In the genomic region with DNA sequence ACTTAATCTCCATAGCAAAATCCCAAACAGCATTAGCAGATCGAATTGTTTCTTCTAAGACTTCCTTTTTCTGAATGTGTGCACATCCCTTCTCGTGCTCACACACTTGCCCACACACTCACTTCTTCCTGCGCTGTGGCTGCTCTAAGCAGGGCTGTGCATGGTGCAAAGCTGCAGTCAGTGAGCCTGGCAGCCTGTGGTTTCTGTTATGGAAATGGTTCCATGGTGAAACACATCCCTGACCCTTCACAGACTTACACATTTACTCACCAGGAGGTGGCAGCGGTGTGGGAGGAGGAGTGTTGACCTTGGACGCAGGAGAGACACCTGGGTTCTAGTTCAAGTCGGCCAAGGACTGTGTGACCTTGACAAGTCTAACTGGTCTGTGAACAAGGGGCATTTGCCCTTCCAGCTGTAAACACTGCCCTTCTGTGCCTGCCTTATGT, we compare ENCODE assay signal across 9 cellular contexts. TPM values are rescaled to one million over a fixed set of nuclear protein-coding genes. Genes with fewer than 3 reads are reported as not detected.
DNase-seq lines count a peak whose midpoint lies in the region; ATAC-seq and TF ChIP-seq lines count a peak whose summit lies in the region.
"Had no signal": no experiment of that assay in that cellular context is flagged by ENCODE, and none has a peak within 500 bp of the region (broad histone marks: within the 10 kb centered on the region; RNA-seq: fewer than 3 reads in every experiment).

No MANE protein-coding gene starts in this region.

- no peak overlapping the region for H3K18ac ChIP-seq in neuronal stem cell (ENCODE audit: low read length)

- H3K4me3 ChIP-seq in neuronal stem cell (ENCODE audit: low read length in 2 of 2), result no peak overlapping the region

- H3K36me3 Mint-ChIP-seq in activated CD4-positive, alpha-beta T cell treated with anti-CD3 and anti-CD28 coated beads, Interleukin-2, amount 10 ng/mL, durations not matched to agents 24 days and 14 days (ENCODE audit: low read depth), result no peaks in the 10 kb centered on the region
- no peaks in the 10 kb centered on the region for H3K36me3 Mint-ChIP-seq in activated B cell treated with CpG ODN at 0.5 μM for 24 hours (ENCODE audit: low read depth)
- H3K36me3 Mint-ChIP-seq in immature natural killer cell, result no peaks in the 10 kb centered on the region
- H3K36me3 Mint-ChIP-seq: activated naive CD8-positive, alpha-beta T cell had no signal

- no peak overlapping the region for H2BK15ac ChIP-seq in neuronal stem cell (ENCODE audit: low read length)

- no peaks in the 10 kb centered on the region for H3K9me3 ChIP-seq in neuronal stem cell (replicated peaks in 1 of 2; ENCODE audit: control insufficient read depth in 2 of 2, insufficient read depth in 1 of 2, low read depth in 1 of 2, low read length in 2 of 2)

- H3K4ac ChIP-seq in neuronal stem cell (ENCODE audit: low read length), result no peak overlapping the region

- H2BK5ac ChIP-seq in neuronal stem cell (ENCODE audit: low read length), result no peak overlapping the region

- no peak overlapping the region for H3K23ac ChIP-seq in neuronal stem cell (ENCODE audit: low read depth, low read length, poor library complexity)

- CTCF ChIA-PET in activated B cell treated with CpG ODN at 0.5 μM for 24 hours (lab: Charles Lee), result interaction anchor here (0.6 kb wide), 1 partner anchor 116 kb away, joined by 3 read pairs; no protein-coding TSS in a partner anchor

- H4K8ac ChIP-seq in neuronal stem cell (ENCODE audit: low read depth, low read length), result no peak overlapping the region

- peak overlapping the region; percentile 2 for H3K27ac Mint-ChIP-seq in activated CD4-positive, alpha-beta T cell treated with anti-CD3 and anti-CD28 coated beads, Interleukin-2, amount 10 ng/mL, durations not matched to agents 24 days and 14 days
- H3K27ac Mint-ChIP-seq in activated B cell treated with CpG ODN at 0.5 μM for 24 hours (peak overlapping the region; percentile 41), immature natural killer cell (peak overlapping the region; percentile 2 to 67 (median 56))
- H3K27ac Mint-ChIP-seq: activated naive CD8-positive, alpha-beta T cell had no signal

- intact Hi-C loops in activated CD4-positive, alpha-beta T cell treated with anti-CD3 and anti-CD28 coated beads, Interleukin-2, amount 10 ng/mL, durations not matched to agents 24 days and 14 days (cut with micrococcal nuclease), result loop anchor here (5.0 kb wide), 3 partner anchors 123 to 188 kb away; a partner anchor contains a TSS
- intact Hi-C loops in activated B cell treated with CpG ODN at 0.5 μM for 24 hours (cut with micrococcal nuclease), result loop anchor here (5.0 kb wide), 1 partner anchor 288 kb away; no protein-coding TSS in a partner anchor

- no peaks in the 10 kb centered on the region for H3K27me3 Mint-ChIP-seq in activated CD4-positive, alpha-beta T cell treated with anti-CD3 and anti-CD28 coated beads, Interleukin-2, amount 10 ng/mL, durations not matched to agents 24 days and 14 days
- H3K27me3 Mint-ChIP-seq in activated B cell treated with CpG ODN at 0.5 μM for 24 hours (no peaks in the 10 kb centered on the region), immature natural killer cell (ENCODE audit: low read depth in 3 of 3) (peaks cover 0 to under 1% (median 0%) of the 10 kb centered on the region in 3 donors)
- H3K27me3 Mint-ChIP-seq: activated naive CD8-positive, alpha-beta T cell had no signal

- no peak overlapping the region for H2AFZ ChIP-seq in neuronal stem cell (ENCODE audit: low read length)

- no peak overlapping the region for H3K27ac ChIP-seq in neuronal stem cell (replicated peaks; ENCODE audit: low read length)

- no peak overlapping the region for H2BK120ac ChIP-seq in neuronal stem cell (ENCODE audit: low read depth, low read length)

- no peak overlapping the region for H2AK5ac ChIP-seq in neuronal stem cell (ENCODE audit: low read depth, low read length)

- no peak overlapping the region for H3K14ac ChIP-seq in neuronal stem cell (ENCODE audit: low read length)

- H4K91ac ChIP-seq in neuronal stem cell (ENCODE audit: low read depth, low read length, poor library complexity), result no peak overlapping the region

- peak; percentile 72 for DNase-seq in activated CD4-positive, alpha-beta T cell treated with anti-CD3 and anti-CD28 coated beads, Interleukin-2, amount 10 ng/mL, durations not matched to agents 24 days and 14 days
- no peak for DNase-seq in activated CD4-positive, alpha-beta T cell treated with anti-CD3 and anti-CD28 coated beads for 4 hours
- DNase-seq in Kasumi-1 (lab: John Stamatoyannopoulos, UW) (peak; percentile 100), activated B cell treated with CpG ODN at 0.5 μM for 24 hours (no peak), immature natural killer cell (peak in 1 of 3 donors; percentile 11), dedifferentiated amniotic fluid mesenchymal stem cell (ENCODE audit: extremely low spot score) (no peak), neuronal stem cell (ENCODE audit: low spot score) (no peak), midbrain (lab: John Stamatoyannopoulos, UW) (no peak)

- H3K9ac ChIP-seq in neuronal stem cell (ENCODE audit: low read depth, low read length, poor library complexity), result no peak overlapping the region

- TF ChIP-seq CTCF in activated B cell treated with CpG ODN at 0.5 μM for 24 hours (IDR thresholded peaks at IDR 0.05), result no peak

- H3K9me3 Mint-ChIP-seq in activated CD4-positive, alpha-beta T cell treated with anti-CD3 and anti-CD28 coated beads, Interleukin-2, amount 10 ng/mL, durations not matched to agents 24 days and 14 days, result no peaks in the 10 kb centered on the region
- no peaks in the 10 kb centered on the region for H3K9me3 Mint-ChIP-seq in activated B cell treated with CpG ODN at 0.5 μM for 24 hours
- H3K9me3 Mint-ChIP-seq in immature natural killer cell, result no peaks in the 10 kb centered on the region

- peaks cover 50% of the 10 kb centered on the region for H3K4me1 Mint-ChIP-seq in activated CD4-positive, alpha-beta T cell treated with anti-CD3 and anti-CD28 coated beads, Interleukin-2, amount 10 ng/mL, durations not matched to agents 24 days and 14 days
- H3K4me1 Mint-ChIP-seq in activated B cell treated with CpG ODN at 0.5 μM for 24 hours (peaks cover 53% of the 10 kb centered on the region), immature natural killer cell (peaks cover 55 to 61% of the 10 kb centered on the region in 2 donors)

- POLR2A ChIA-PET in activated B cell treated with CpG ODN at 0.5 μM for 24 hours (lab: Charles Lee), result no interaction called here

- H3K4me1 ChIP-seq in neuronal stem cell (ENCODE audit: control insufficient read depth in 2 of 2, insufficient read depth in 1 of 2, low read depth in 1 of 2, low read length in 2 of 2), result peaks cover 16 to 31% of the 10 kb centered on the region in 2 donors

- no peaks in the 10 kb centered on the region for H3K79me1 ChIP-seq in neuronal stem cell (ENCODE audit: low read depth, low read length)

- no peak overlapping the region for H2BK12ac ChIP-seq in neuronal stem cell (ENCODE audit: low read length)

- peak; percentile 41 for ATAC-seq in activated B cell treated with CpG ODN at 0.5 μM for 24 hours (ENCODE audit: low read depth)

- H3K36me3 ChIP-seq in neuronal stem cell (replicated peaks in 1 of 2; ENCODE audit: control insufficient read depth in 2 of 2, insufficient read depth in 2 of 2, low read length in 2 of 2), result peaks cover 0 to 2% of the 10 kb centered on the region in 2 donors

- no peak overlapping the region for H3K4me3 Mint-ChIP-seq in activated CD4-positive, alpha-beta T cell treated with anti-CD3 and anti-CD28 coated beads, Interleukin-2, amount 10 ng/mL, durations not matched to agents 24 days and 14 days
- H3K4me3 Mint-ChIP-seq in activated B cell treated with CpG ODN at 0.5 μM for 24 hours (peak overlapping the region; percentile 22), immature natural killer cell (peak overlapping the region in 3 of 5 donors; percentile 10 to 58 (median 37))

- no CpG with 5 or more reads among the region's 6 CpGs for WGBS in neuronal stem cell (ENCODE audit: extremely low coverage in 2 of 2, insufficient read length in 2 of 2, insufficient replicate concordance in 1 of 2), 2 donors

- no peak overlapping the region for H3K4me2 ChIP-seq in neuronal stem cell (ENCODE audit: insufficient read depth, low read length, poor library complexity, severe bottlenecking)

- no peaks in the 10 kb centered on the region for H3K27me3 ChIP-seq in neuronal stem cell (ENCODE audit: control insufficient read depth in 3 of 3, insufficient read depth in 3 of 3, low read depth in 1 of 3, low read length in 3 of 3)

RNA-seq across cellular contexts. Expression of a gene that starts 24.9 kb away (rescaled TPM):
- total RNA-seq in activated CD4-positive, alpha-beta T cell treated with anti-CD3 and anti-CD28 coated beads, Interleukin-2, amount 10 ng/mL, durations not matched to agents 24 days and 14 days, result 3.8 and 4.2 TPM in 2 replicates
- 2.8 and 4.6 TPM in 2 replicates for total RNA-seq in activated B cell treated with CpG ODN at 0.5 μM for 24 hours
- 10 to 100 TPM in 1 of 3 donors, 1 to 10 TPM in 2; 7.1 to 11.0 (median 7.2) TPM for polyA plus RNA-seq in immature natural killer cell
- polyA plus RNA-seq in neuronal stem cell (2013, experiment 1 of 2), result 9.0 TPM
- polyA plus RNA-seq in neuronal stem cell (2013, experiment 2 of 2), result 8.6 TPM

Comparison
In these comparisons a context has a peak if more than half of its experiments do, and no peak if none do; other contexts are left out.
1. DNase-seq: peak in activated CD4-positive, alpha-beta T cell treated with anti-CD3 and anti-CD28 coated beads, Interleukin-2, amount 10 ng/mL, durations not matched to agents 24 days and 14 days (single experiment) and Kasumi-1 (2 of 2); none in activated CD4-positive, alpha-beta T cell treated with anti-CD3 and anti-CD28 coated beads for 4 hours (0 of 2), activated B cell treated with CpG ODN at 0.5 μM for 24 hours (single experiment), dedifferentiated amniotic fluid mesenchymal stem cell (single experiment), neuronal stem cell (single experiment) and midbrain (single experiment).
2. H3K27ac Mint-ChIP-seq: peak in every context shown above with its lines; median percentile 56 in immature natural killer cell; 41 in activated B cell treated with CpG ODN at 0.5 μM for 24 hours; 2 in activated CD4-positive, alpha-beta T cell treated with anti-CD3 and anti-CD28 coated beads, Interleukin-2, amount 10 ng/mL, durations not matched to agents 24 days and 14 days.